In genomic region chr22:50783033-50783880, GRCh38 we compare ENCODE assay signal across 8 cellular contexts. TPM values are rescaled to one million over a fixed set of nuclear protein-coding genes. Genes with fewer than 3 reads are reported as not detected.
DNase-seq lines count a peak whose midpoint lies in the region; ATAC-seq, FAIRE-seq and TF ChIP-seq lines count a peak whose summit lies in the region.
"Not testable (repeated sequence)": the region's sequence is repeated elsewhere in the genome, so short reads cannot be mapped to it uniquely, and the experiment has no call there.

RABL2B (minus strand) TSS chr22:50783636; CDS start chr22:50782294, 1,342 bp downstream.

- H3K4me3 ChIP-seq in BJ (ENCODE audit: low read depth, low read length): peak within 1 kb of the TSS; percentile 51
- peak within 1 kb of the TSS; percentile 76 for H3K4me3 ChIP-seq in coronary artery

- intact Hi-C loops in activated CD4-positive, alpha-beta T cell treated with anti-CD3 and anti-CD28 coated beads, Interleukin-2, amount 10 ng/mL, durations not matched to agents 24 days and 14 days (cut with micrococcal nuclease); left colon (cut with DNase I, micrococcal nuclease): not testable (repeated sequence)

- peak within 1 kb of the TSS; percentile 88 for H3K4me3 Mint-ChIP-seq in activated CD4-positive, alpha-beta T cell treated with anti-CD3 and anti-CD28 coated beads, Interleukin-2, amount 10 ng/mL, durations not matched to agents 24 days and 14 days

- H3K27ac ChIP-seq in coronary artery: peak within 1 kb of the TSS in 1 of 2 donors; percentile 51

- H3K9me3 Mint-ChIP-seq in activated CD4-positive, alpha-beta T cell treated with anti-CD3 and anti-CD28 coated beads, Interleukin-2, amount 10 ng/mL, durations not matched to agents 24 days and 14 days: not testable (repeated sequence)

- TF ChIP-seq CTCF in BJ (IDR thresholded peaks at IDR 0.05; ENCODE audit: insufficient read depth, low read depth, low read length); coronary artery (IDR thresholded peaks at IDR 0.05): not testable (repeated sequence)

- H3K36me3 Mint-ChIP-seq in activated CD4-positive, alpha-beta T cell treated with anti-CD3 and anti-CD28 coated beads, Interleukin-2, amount 10 ng/mL, durations not matched to agents 24 days and 14 days (ENCODE audit: low read depth): not testable (repeated sequence)

- DNase-seq in BJ (ENCODE audit: low read depth) (peak; percentile 21), GM19239 (ENCODE audit: insufficient read length, low spot score) (peak; percentile 91), NCI-H526 (lab: John Stamatoyannopoulos, UW) (peak; percentile 31 to 76), coronary artery (ENCODE audit: low spot score) (peak; percentile 92), left colon (peak; percentile 84 to 93)
- peak; percentile 98 for DNase-seq in activated CD4-positive, alpha-beta T cell treated with anti-CD3 and anti-CD28 coated beads, Interleukin-2, amount 10 ng/mL, durations not matched to agents 24 days and 14 days
- DNase-seq in stimulated activated CD4-positive, alpha-beta T cell treated with anti-CD3 and anti-CD28 coated beads, Interleukin-1b, Interleukin-23, amount 100 ng/mL, for 1 hour (ENCODE audit: low read depth in 2 of 2): peak; percentile 76

- FAIRE-seq in GM19239 (lab: Jason Lieb, UNC): peak; percentile 92

- H3K27me3 Mint-ChIP-seq in activated CD4-positive, alpha-beta T cell treated with anti-CD3 and anti-CD28 coated beads, Interleukin-2, amount 10 ng/mL, durations not matched to agents 24 days and 14 days: not testable (repeated sequence)

- H3K36me3 ChIP-seq in BJ (ENCODE audit: control insufficient read depth, insufficient read depth, low read length): not testable (repeated sequence)

- POLR2A ChIA-PET in BJ (lab: Charles Lee): not testable (repeated sequence)

- H3K27ac Mint-ChIP-seq in activated CD4-positive, alpha-beta T cell treated with anti-CD3 and anti-CD28 coated beads, Interleukin-2, amount 10 ng/mL, durations not matched to agents 24 days and 14 days: peak within 1 kb of the TSS; percentile 76

- H3K27me3 ChIP-seq in BJ (ENCODE audit: control insufficient read depth, insufficient read depth, low read length): not testable (repeated sequence)

- CTCF ChIA-PET in BJ (lab: Yijun Ruan, JAX): not testable (repeated sequence)

- ATAC-seq in HG03432 (IDR thresholded peaks at IDR 0.05; ENCODE audit: unreplicated experiment): peak; percentile 96
- ATAC-seq in left colon: peak; percentile 96

- H3K4me1 Mint-ChIP-seq in activated CD4-positive, alpha-beta T cell treated with anti-CD3 and anti-CD28 coated beads, Interleukin-2, amount 10 ng/mL, durations not matched to agents 24 days and 14 days: not testable (repeated sequence)

RNA-seq across cellular contexts. Expression of gene RABL2B, which starts in this region (rescaled TPM):
- polyA plus RNA-seq in BJ (2011; rRNA removed): 32.5 and 41.6 TPM in 2 replicates
- polyA minus RNA-seq in BJ (2011; rRNA and poly(A)+ RNA removed): 14.9 and 15.6 TPM in 2 replicates
- total RNA-seq in activated CD4-positive, alpha-beta T cell treated with anti-CD3 and anti-CD28 coated beads, Interleukin-2, amount 10 ng/mL, durations not matched to agents 24 days and 14 days: 37.7 and 40.3 TPM in 2 replicates
- 10 to 100 TPM; 20.1 to 21.3 TPM for total RNA-seq in left colon

Comparison
In these comparisons a context has a peak if more than half of its experiments do, and no peak if none do; other contexts are left out.
1. DNase-seq: peak in every context shown above with its lines; median percentile 98 in activated CD4-positive, alpha-beta T cell treated with anti-CD3 and anti-CD28 coated beads, Interleukin-2, amount 10 ng/mL, durations not matched to agents 24 days and 14 days; 92 in coronary artery; 91 in GM19239; 88 in left colon; 76 in stimulated activated CD4-positive, alpha-beta T cell treated with anti-CD3 and anti-CD28 coated beads, Interleukin-1b, Interleukin-23, amount 100 ng/mL, for 1 hour; 54 in NCI-H526; 21 in BJ.